Comparison of ENCODE assay signal across 9 cellular contexts in the genomic region with DNA sequence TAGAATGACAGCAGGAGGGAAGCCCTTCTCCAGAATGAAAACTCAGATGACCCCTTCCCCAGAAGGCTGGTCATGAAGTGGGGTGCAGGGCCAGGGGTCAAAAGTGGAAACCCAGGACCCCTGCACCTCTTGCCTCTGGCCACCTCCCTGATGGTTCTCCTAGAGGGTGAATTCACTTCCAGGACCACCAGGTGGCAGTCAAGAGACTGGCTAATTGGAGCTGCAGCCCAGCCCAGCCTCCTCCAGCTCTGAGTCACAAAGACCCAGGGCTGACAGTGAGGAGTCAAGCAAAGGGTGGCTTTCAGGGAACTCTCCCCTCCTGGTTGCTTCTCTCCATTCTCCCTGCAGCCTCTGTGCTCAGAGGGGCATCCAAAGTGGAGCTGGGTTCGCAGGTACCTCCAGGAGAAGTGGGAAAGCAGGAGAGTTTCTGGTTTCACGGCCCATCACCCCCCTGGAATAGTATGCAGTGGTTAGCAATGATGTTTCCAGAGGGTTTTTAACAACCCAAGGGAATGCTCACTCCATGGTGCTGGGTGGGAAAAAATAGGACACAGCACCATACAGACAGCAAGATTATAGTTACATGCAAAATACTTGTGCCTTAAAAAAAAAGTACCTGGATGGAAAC. TPM values are rescaled to one million over a fixed set of nuclear protein-coding genes. Genes with fewer than 3 reads are reported as not detected.
A peak's percentile ranks its signal among the peaks of the same experiment; 100 is the strongest.
DNase-seq lines count a peak whose midpoint lies in the region; ATAC-seq, FAIRE-seq and TF ChIP-seq lines count a peak whose summit lies in the region.
"Had no signal": no experiment of that assay in that cellular context is flagged by ENCODE, and none has a peak within 500 bp of the region (broad histone marks: within the 10 kb centered on the region; RNA-seq: fewer than 3 reads in every experiment).

No MANE protein-coding gene starts in this region.

- H3K4me1 ChIP-seq in heart left ventricle, result peaks cover 0 to 15% (median 0%) of the 10 kb centered on the region in 12 donors

- no peak overlapping the region for H3K27ac Mint-ChIP-seq in progenitor cell of endocrine pancreas
- H3K27ac Mint-ChIP-seq: stimulated activated naive CD8-positive, alpha-beta T cell treated with anti-CD3 and anti-CD28 coated beads, Interleukin-15, Interleukin-2, amounts not matched to agents 100 ng/mL and 50 ng/mL, for 24 hours had no signal

- no peak overlapping the region for H3K27ac ChIP-seq in heart left ventricle

- H3K27me3 Mint-ChIP-seq in progenitor cell of endocrine pancreas, result peaks cover 4% of the 10 kb centered on the region

- FAIRE-seq in urothelium cell line (lab: Jason Lieb, UNC), result no peak

- intact Hi-C loops in heart left ventricle (cut with DNase I), result loop anchor here in 9 of 10 donors (1.0 to 10.0 kb wide), 9 partner anchors 163 to 228 kb away; no protein-coding TSS in a partner anchor

- no peak overlapping the region for H3K4me3 ChIP-seq in heart left ventricle

- H3K4me1 Mint-ChIP-seq in progenitor cell of endocrine pancreas (ENCODE audit: low read depth), result peaks cover 6% of the 10 kb centered on the region

- peaks cover 0 to 7% (median 0%) of the 10 kb centered on the region in 9 donors for H3K27me3 ChIP-seq in heart left ventricle

- TF ChIP-seq CTCF in heart left ventricle (IDR thresholded peaks at IDR 0.05), result peak; percentile 79 to 95 (median 90)
- peak; percentile 86 for TF ChIP-seq CTCF in progenitor cell of endocrine pancreas (IDR thresholded peaks at IDR 0.05; ENCODE audit: unreplicated experiment)

- H3K4me3 Mint-ChIP-seq in progenitor cell of endocrine pancreas (ENCODE audit: low read depth), result no peak overlapping the region
- H3K4me3 Mint-ChIP-seq: stimulated activated naive CD8-positive, alpha-beta T cell treated with anti-CD3 and anti-CD28 coated beads, Interleukin-15, Interleukin-2, amounts not matched to agents 100 ng/mL and 50 ng/mL, for 24 hours had no signal

- no peaks in the 10 kb centered on the region for H3K9me3 ChIP-seq in heart left ventricle

- H3K36me3 ChIP-seq in heart left ventricle, result no peaks in the 10 kb centered on the region

- DNase-seq in NCI-H1436 (lab: John Stamatoyannopoulos, UW), result peak; percentile 80
- DNase-seq in NCI-H1436 treated with DMSO at 0.1 percent for 48 hours (lab: John Stamatoyannopoulos, UW), result no peak
- DNase-seq in NCI-H1048 (lab: John Stamatoyannopoulos, UW), result peak; percentile 38
- DNase-seq in SW 1271 (lab: John Stamatoyannopoulos, UW), result peak; percentile 39 to 66
- DNase-seq in activated naive CD8-positive, alpha-beta T cell treated with anti-CD3 and anti-CD28 coated beads, Interleukin-2, amount 50 U/mL, for 16 hours (ENCODE audit: low read depth, low spot score), result peak; percentile 67
- DNase-seq in heart left ventricle, result peak; percentile 76 to 88 (median 82)
- peak; percentile 78 for DNase-seq in progenitor cell of endocrine pancreas (ENCODE audit: low spot score, unreplicated experiment)
- DNase-seq in urothelium cell line (ENCODE audit: low spot score), result peak; percentile 91

- peak; percentile 52 to 94 (median 91) for ATAC-seq in heart left ventricle

- WGBS in heart left ventricle, 4 donors, result 59 to 74% (median 69%) methylated on average over 2 of the region's 2 CpGs

- TF ChIP-seq POLR2A in heart left ventricle (IDR thresholded peaks at IDR 0.05), result no peak

- no peaks in the 10 kb centered on the region for H3K36me3 Mint-ChIP-seq in progenitor cell of endocrine pancreas (ENCODE audit: insufficient read depth)

- no peaks in the 10 kb centered on the region for H3K9me3 Mint-ChIP-seq in progenitor cell of endocrine pancreas (ENCODE audit: low read depth)
- H3K9me3 Mint-ChIP-seq: stimulated activated naive CD8-positive, alpha-beta T cell treated with anti-CD3 and anti-CD28 coated beads, Interleukin-15, Interleukin-2, amounts not matched to agents 100 ng/mL and 50 ng/mL, for 24 hours had no signal

RNA-seq across cellular contexts. Expression of a gene that starts 6.1 kb away (rescaled TPM):
- 1 to 10 TPM in 3 of 9 donors, under 1 TPM in 6; 0.13 to 6.3 (median 0.70) TPM for total RNA-seq in heart left ventricle
- 1 to 10 TPM in 1 of 2 donors, under 1 TPM in 1; 0.11 to 2.0 TPM for polyA plus RNA-seq in heart left ventricle
- total RNA-seq in progenitor cell of endocrine pancreas, result 64.2 and 69.4 TPM in 2 replicates

RNA-seq across cellular contexts. Expression of a gene that starts 51.5 kb away (rescaled TPM):
- 100 to 1,000 TPM in 3 of 9 donors, 10 to 100 TPM in 6; 16.6 to 667 (median 81.4) TPM for total RNA-seq in heart left ventricle
- polyA plus RNA-seq in heart left ventricle, result 10 to 100 TPM; 25.9 to 61.9 TPM
- not detected in 2 replicates for total RNA-seq in progenitor cell of endocrine pancreas

Comparison
In these comparisons a context has a peak if more than half of its experiments do, and no peak if none do; other contexts are left out.
1. RNA of a gene that starts 51.5 kb away (total RNA-seq): 16.6 to 667 TPM in heart left ventricle; not detected in progenitor cell of endocrine pancreas; every median in the first group is over 10 times any median in the second.